ENCODE assay signal across 6 cellular contexts in genomic region chr1:228109962-228110488, GRCh38. TPM values are rescaled to one million over a fixed set of nuclear protein-coding genes. Genes with fewer than 3 reads are reported as not detected.
A peak's percentile ranks its signal among the peaks of the same experiment; 100 is the strongest.
DNase-seq lines count a peak whose midpoint lies in the region; ATAC-seq and TF ChIP-seq lines count a peak whose summit lies in the region.

No MANE protein-coding gene starts in this region.

- WGBS in right lobe of liver (ENCODE audit: insufficient coverage, low coverage, low lambda C conversion rate, missing lambda C conversion rate) = 36% methylated on average over 10 of the region's 15 CpGs

- H3K36me3 Mint-ChIP-seq in activated CD4-positive, alpha-beta memory T cell treated with anti-CD3 and anti-CD28 coated beads for 36 hours = peaks cover 10% of the 10 kb centered on the region

- peak overlapping the region in 2 of 3 donors; percentile 88 to 92 for H3K27ac ChIP-seq in right lobe of liver

- TF ChIP-seq CTCF in right lobe of liver (IDR thresholded peaks at IDR 0.05) = no peak

- intact Hi-C loops in activated CD4-positive, alpha-beta memory T cell treated with anti-CD3 and anti-CD28 coated beads for 36 hours (cut with micrococcal nuclease) = loop anchor here (1.0 kb wide), 3 partner anchors 28 to 56 kb away; partner anchors contain the start of genes ARF1 and GUK1
- intact Hi-C loops in right lobe of liver (cut with DNase I) = no loop called here

- peak overlapping the region; percentile 93 to 98 (median 94) for H3K4me3 ChIP-seq in right lobe of liver

- H3K4me3 Mint-ChIP-seq in activated CD4-positive, alpha-beta memory T cell treated with anti-CD3 and anti-CD28 coated beads for 36 hours = peak overlapping the region; percentile 89

- POLR2A ChIA-PET in activated CD4-positive, alpha-beta memory T cell treated with anti-CD3 and anti-CD28 coated beads for 36 hours (lab: Charles Lee) = interaction anchor here (1.1 to 1.4 kb wide), 4 partner anchors 28 to 354 kb away, joined by 3 to 4 read pairs (median 3); partner anchors contain the start of gene ARF1

- H3K36me3 ChIP-seq in right lobe of liver = peaks cover 0 to 12% (median 2%) of the 10 kb centered on the region in 4 donors

- no peaks in the 10 kb centered on the region for H3K9me3 ChIP-seq in right lobe of liver

- H3K9me3 Mint-ChIP-seq in activated CD4-positive, alpha-beta memory T cell treated with anti-CD3 and anti-CD28 coated beads for 36 hours = no peaks in the 10 kb centered on the region

- DNase-seq in activated CD4-positive, alpha-beta memory T cell treated with anti-CD3 and anti-CD28 coated beads for 36 hours = no peak
- peak in 2 of 3 donors; percentile 28 to 53 for DNase-seq in right lobe of liver
- no peak for DNase-seq in activated CD4-positive, CD25-positive, alpha-beta regulatory T cell (lab: John Stamatoyannopoulos, UW)

- no peak for TF ChIP-seq POLR2A in right lobe of liver (IDR thresholded peaks at IDR 0.05)

- H3K27me3 Mint-ChIP-seq in activated CD4-positive, alpha-beta memory T cell treated with anti-CD3 and anti-CD28 coated beads for 36 hours = no peaks in the 10 kb centered on the region

- no peaks in the 10 kb centered on the region for H3K27me3 ChIP-seq in right lobe of liver

- peak overlapping the region; percentile 84 for H3K27ac Mint-ChIP-seq in activated CD4-positive, alpha-beta memory T cell treated with anti-CD3 and anti-CD28 coated beads for 36 hours

- H3K4me1 ChIP-seq in right lobe of liver = peaks cover 0 to 10% (median 4%) of the 10 kb centered on the region in 4 donors

- CTCF ChIA-PET in activated CD4-positive, alpha-beta memory T cell treated with anti-CD3 and anti-CD28 coated beads for 36 hours (lab: Charles Lee) = interaction anchor here (0.6 to 1.4 kb wide), 4 partner anchors 21 to 110 kb away, joined by 3 to 11 read pairs (median 3); no protein-coding TSS in a partner anchor

- peaks cover 22% of the 10 kb centered on the region for H3K4me1 Mint-ChIP-seq in activated CD4-positive, alpha-beta memory T cell treated with anti-CD3 and anti-CD28 coated beads for 36 hours (ENCODE audit: low read depth)

- ATAC-seq in GM21515 (IDR thresholded peaks at IDR 0.05; ENCODE audit: unreplicated experiment) = peak; percentile 2
- ATAC-seq in right lobe of liver = no peak
- ATAC-seq in HG03520 (IDR thresholded peaks at IDR 0.05; ENCODE audit: unreplicated experiment) = no peak
- ATAC-seq in HG02571 (IDR thresholded peaks at IDR 0.05; ENCODE audit: unreplicated experiment) = no peak

RNA-seq across cellular contexts. Expression of gene MRPL55, which starts 0.9 kb away (rescaled TPM):
- total RNA-seq in activated CD4-positive, alpha-beta memory T cell treated with anti-CD3 and anti-CD28 coated beads for 36 hours = 10 to 100 TPM; 51.1 to 52.7 TPM
- total RNA-seq in right lobe of liver = 10 to 100 TPM; 24.2 to 75.9 (median 38.0) TPM

RNA-seq across cellular contexts. Expression of gene C1orf35, which starts 6.9 kb away (rescaled TPM):
- 10 to 100 TPM; 21.9 to 22.1 TPM for total RNA-seq in activated CD4-positive, alpha-beta memory T cell treated with anti-CD3 and anti-CD28 coated beads for 36 hours
- total RNA-seq in right lobe of liver = 1 to 10 TPM; 3.4 to 6.3 (median 5.2) TPM

RNA-seq across cellular contexts. Expression of gene ARF1, which starts 27.5 kb away (rescaled TPM):
- 100 to 1,000 TPM; 346 to 355 TPM for total RNA-seq in activated CD4-positive, alpha-beta memory T cell treated with anti-CD3 and anti-CD28 coated beads for 36 hours
- total RNA-seq in right lobe of liver = 100 to 1,000 TPM; 143 to 261 (median 193) TPM

RNA-seq across cellular contexts. Expression of gene GUK1, which starts 30.1 kb away (rescaled TPM):
- 100 to 1,000 TPM; 229 to 239 TPM for total RNA-seq in activated CD4-positive, alpha-beta memory T cell treated with anti-CD3 and anti-CD28 coated beads for 36 hours
- 100 to 1,000 TPM in 4 of 6 experiments, 10 to 100 TPM in 2; 78.0 to 235 (median 108) TPM for total RNA-seq in right lobe of liver

RNA-seq across cellular contexts. Expression of gene GJC2, which starts 39.7 kb away (rescaled TPM):
- under 1 TPM; 0.41 to 0.57 TPM for total RNA-seq in activated CD4-positive, alpha-beta memory T cell treated with anti-CD3 and anti-CD28 coated beads for 36 hours
- total RNA-seq in right lobe of liver = under 1 TPM in 5 of 6 experiments, not detected in 1; 0.12 to 0.44 (median 0.16) TPM

Comparison
In these comparisons a context has a peak if more than half of its experiments do, and no peak if none do; other contexts are left out.
1. DNase-seq: peak in right lobe of liver (2 of 3); none in activated CD4-positive, alpha-beta memory T cell treated with anti-CD3 and anti-CD28 coated beads for 36 hours (single experiment) and activated CD4-positive, CD25-positive, alpha-beta regulatory T cell (0 of 4).